In the genomic region with DNA sequence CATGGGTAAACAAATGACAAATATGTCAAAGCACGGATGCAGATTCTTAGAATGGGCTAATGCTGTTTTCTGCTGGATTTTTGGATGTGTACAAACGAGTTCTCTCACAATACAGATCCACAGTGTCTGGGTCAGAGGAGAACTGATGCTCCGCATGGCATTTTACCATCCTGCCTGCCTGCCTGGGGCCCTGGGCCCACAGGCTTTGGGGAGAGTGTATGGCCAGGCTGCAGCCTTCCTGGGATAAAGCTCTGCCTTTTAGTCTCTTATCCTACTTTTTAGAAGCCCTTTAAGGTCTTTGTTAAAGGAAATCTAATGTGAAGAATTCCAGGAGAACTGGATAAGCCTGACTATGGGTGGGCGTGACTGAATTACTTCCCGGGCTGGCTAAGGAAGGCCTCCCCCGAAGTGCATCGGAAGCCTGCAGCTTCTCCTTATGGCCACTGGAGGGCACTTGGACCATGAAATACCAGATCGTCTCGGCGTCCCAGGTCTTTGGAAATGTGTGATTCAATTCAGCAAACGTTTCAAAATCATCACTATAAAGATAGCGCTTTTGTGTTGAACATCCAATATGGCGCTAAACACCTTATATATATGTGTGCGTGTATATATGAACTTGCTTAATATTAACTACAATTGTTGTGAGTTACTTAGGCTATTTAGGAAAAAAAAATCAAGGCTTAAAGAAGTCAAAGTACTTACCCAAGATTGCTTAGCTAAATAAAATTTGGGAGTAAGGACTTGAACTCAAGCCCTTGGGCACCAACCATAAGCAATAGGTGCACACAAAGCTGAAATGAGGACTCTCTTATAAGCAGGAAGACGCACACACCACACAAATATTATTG, we compare ENCODE assay signal across 8 cellular contexts. TPM values are rescaled to one million over a fixed set of nuclear protein-coding genes. Genes with fewer than 3 reads are reported as not detected.
DNase-seq lines count a peak whose midpoint lies in the region; ATAC-seq and TF ChIP-seq lines count a peak whose summit lies in the region.

No MANE protein-coding gene starts in this region.

- H3K27me3 ChIP-seq in BE2C (no peaks in the 10 kb centered on the region), NT2/D1 (ENCODE audit: insufficient read depth, insufficient read length) (peaks cover 2% of the 10 kb centered on the region)

- peaks cover 9 to 57% (median 55%) of the 10 kb centered on the region in 3 donors for H3K27me3 Mint-ChIP-seq in naive B cell

- H3K4me3 ChIP-seq in BE2C (ENCODE audit: low read depth, low read length) (no peak overlapping the region), NT2/D1 (ENCODE audit: insufficient read length, low read depth) (no peak overlapping the region), epithelial cell of esophagus (ENCODE audit: low read length) (no peak overlapping the region)

- H3K4me1 ChIP-seq in BE2C (peaks cover 24% of the 10 kb centered on the region), NT2/D1 (ENCODE audit: insufficient read depth, insufficient read length) (peaks cover 37% of the 10 kb centered on the region)

- peak; percentile 98 for TF ChIP-seq CTCF in BE2C (IDR thresholded peaks at IDR 0.05; ENCODE audit: low read depth, low read length)
- peak; percentile 96 for TF ChIP-seq CTCF in epithelial cell of esophagus (IDR thresholded peaks at IDR 0.05; ENCODE audit: insufficient read depth, low read depth, low read length, missing control alignments)

- no peaks in the 10 kb centered on the region for H3K9me3 ChIP-seq in BE2C
- no peaks in the 10 kb centered on the region for H3K9me3 ChIP-seq in NT2/D1 (ENCODE audit: insufficient read depth, low read length)

- H3K9ac ChIP-seq in NT2/D1 (ENCODE audit: insufficient read length, low read depth), result no peak overlapping the region

- peak overlapping the region in 1 of 6 donors; percentile 25 for H3K27ac Mint-ChIP-seq in naive B cell

- H3K4me1 Mint-ChIP-seq in naive B cell, result no peaks in the 10 kb centered on the region

- H3K36me3 Mint-ChIP-seq in naive B cell, result no peaks in the 10 kb centered on the region

- H3K4me3 Mint-ChIP-seq in naive B cell, result no peak overlapping the region

- H3K9me3 Mint-ChIP-seq in naive B cell, result no peaks in the 10 kb centered on the region

- H3K36me3 ChIP-seq in BE2C (no peaks in the 10 kb centered on the region), NT2/D1 (ENCODE audit: insufficient read depth, insufficient read length, low read length) (no peaks in the 10 kb centered on the region)

- ATAC-seq in GM19035 (IDR thresholded peaks at IDR 0.05; ENCODE audit: unreplicated experiment) (peak; percentile 77), naive B cell (ENCODE audit: low read depth in 2 of 2) (peak; percentile 81 to 90)

- DNase-seq in BE2C (peak; percentile 78), HS-27A (ENCODE audit: low read depth) (peak; percentile 31), NT2/D1 (ENCODE audit: low read depth, low spot score) (peak; percentile 82), epithelial cell of esophagus (ENCODE audit: low read depth) (peak; percentile 85), naive B cell (peak; percentile 46)
- peak; percentile 40 for DNase-seq in activated CD8-positive, alpha-beta memory T cell treated with anti-CD3 and anti-CD28 coated beads, Interleukin-2, amount 50 U/mL, for 24 hours (ENCODE audit: extremely low read depth)
- peak; percentile 24 for DNase-seq in stimulated activated naive CD4-positive, alpha-beta T cell treated with Interleukin-2 at 50 U/mL for 16 hours (lab: John Stamatoyannopoulos, UW)

RNA-seq across cellular contexts. Expression of a gene that starts 15.2 kb away (rescaled TPM):
- 70.7 TPM for polyA plus RNA-seq in BE2C (2012; ENCODE audit: insufficient read depth, insufficient read length, low read depth)
- polyA plus RNA-seq in naive B cell (ENCODE audit: low read depth in 6 of 6), result 10 to 100 TPM; 49.4 to 78.6 (median 56.3) TPM

RNA-seq across cellular contexts. Expression of a gene that starts 15.3 kb away (rescaled TPM):
- polyA plus RNA-seq in BE2C (2012; ENCODE audit: insufficient read depth, insufficient read length, low read depth), result 1.5 TPM
- not detected for polyA plus RNA-seq in naive B cell (ENCODE audit: low read depth in 6 of 6)

RNA-seq across cellular contexts. Expression of a gene that starts 31.8 kb away (rescaled TPM):
- 269 TPM for polyA plus RNA-seq in BE2C (2012; ENCODE audit: insufficient read depth, insufficient read length, low read depth)
- polyA plus RNA-seq in naive B cell (ENCODE audit: low read depth in 6 of 6), result under 1 TPM in 1 of 6 donors, not detected in 5; 0.18 TPM

Comparison
In these comparisons a context has a peak if more than half of its experiments do, and no peak if none do; other contexts are left out.
1. DNase-seq: peak in every context shown above with its lines; median percentile 85 in epithelial cell of esophagus; 82 in NT2/D1; 78 in BE2C; 46 in naive B cell; 40 in activated CD8-positive, alpha-beta memory T cell treated with anti-CD3 and anti-CD28 coated beads, Interleukin-2, amount 50 U/mL, for 24 hours; 31 in HS-27A; 24 in stimulated activated naive CD4-positive, alpha-beta T cell treated with Interleukin-2 at 50 U/mL for 16 hours.